In the genomic region with DNA sequence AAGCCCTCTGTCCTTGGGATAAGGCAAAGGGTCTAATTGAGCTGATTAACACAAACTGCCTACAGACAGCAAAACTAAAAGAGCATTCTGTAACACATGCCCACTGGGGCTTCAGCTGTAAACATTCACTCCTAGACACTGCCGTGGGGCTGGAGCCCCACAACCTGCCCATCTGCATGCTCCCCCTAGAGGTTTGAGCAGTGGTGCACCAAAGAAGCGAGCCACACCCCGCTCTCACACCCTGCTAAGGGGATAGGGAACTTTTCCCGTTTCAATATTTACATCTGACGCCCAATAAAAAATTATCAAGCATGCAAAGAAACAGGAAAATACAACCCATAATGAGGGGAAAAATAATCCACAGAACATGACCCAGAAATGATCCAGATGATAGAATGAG, we compare ENCODE assay signal across 9 cellular contexts. TPM values are rescaled to one million over a fixed set of nuclear protein-coding genes. Genes with fewer than 3 reads are reported as not detected.
DNase-seq lines count a peak whose midpoint lies in the region; ATAC-seq and TF ChIP-seq lines count a peak whose summit lies in the region.
"Had no signal": no experiment of that assay in that cellular context is flagged by ENCODE, and none has a peak within 500 bp of the region (broad histone marks: within the 10 kb centered on the region; RNA-seq: fewer than 3 reads in every experiment).

No MANE protein-coding gene starts in this region.

- TF ChIP-seq POLR2A in gastroesophageal sphincter (IDR thresholded peaks at IDR 0.05): no peak

- TF ChIP-seq EP300 in gastroesophageal sphincter (IDR thresholded peaks at IDR 0.05): no peak

- ATAC-seq in GM19455 (IDR thresholded peaks at IDR 0.05; ENCODE audit: unreplicated experiment) (no peak), gastroesophageal sphincter (no peak)
- ATAC-seq: left ventricle myocardium superior had no signal

- CTCF ChIA-PET in PC-9 (lab: Charles Lee): interaction anchor here (0.7 to 1.7 kb wide), 3 partner anchors 164 to 1532 kb away, joined by 3 to 6 read pairs (median 5); no protein-coding TSS in a partner anchor

- no TSS peak for BruUV-seq in PC-9 (replicated peaks; lab: Mats Ljungman, UMichigan)

- peak; percentile 48 for TF ChIP-seq CTCF in AG09309 (IDR thresholded peaks at IDR 0.05; ENCODE audit: control insufficient read depth, insufficient read depth, low read depth, low read length, missing control alignments)
- TF ChIP-seq CTCF in PC-9 (conservative IDR thresholded peaks at IDR 0.05): 0 out of 2 replicates have a peak, but pooled peaks have one; percentile 32
- peak; percentile 40 for TF ChIP-seq CTCF in epithelial cell of proximal tubule (conservative IDR thresholded peaks at IDR 0.05; ENCODE audit: low read depth, low read length)
- TF ChIP-seq CTCF in gastroesophageal sphincter (IDR thresholded peaks at IDR 0.05): no peak

- POLR2A ChIA-PET in PC-9 (lab: Charles Lee; ENCODE audit: unreplicated experiment): no interaction called here

- H3K27me3 ChIP-seq in PC-9 (ENCODE audit: insufficient read depth, low read depth): no peaks in the 10 kb centered on the region
- no peaks in the 10 kb centered on the region for H3K27me3 ChIP-seq in gastroesophageal sphincter

- no peak overlapping the region for H3K4me2 ChIP-seq in PC-9

- H3K27ac ChIP-seq in PC-9: no peak overlapping the region
- no peak overlapping the region for H3K27ac ChIP-seq in gastroesophageal sphincter

- H3K4me3 ChIP-seq in AG09309 (ENCODE audit: control insufficient read depth, low read depth, low read length) (no peak overlapping the region), PC-9 (no peak overlapping the region), epithelial cell of proximal tubule (ENCODE audit: low read depth, low read length) (no peak overlapping the region), gastroesophageal sphincter (no peak overlapping the region)

- H3K79me2 ChIP-seq in PC-9 (ENCODE audit: low read depth): no peaks in the 10 kb centered on the region

- intact Hi-C loops in PC-9 (cut with micrococcal nuclease; ENCODE audit: unreplicated experiment): no loop called here

- H3K9me2 ChIP-seq in PC-9 (ENCODE audit: insufficient read depth): no peaks in the 10 kb centered on the region

- no peak overlapping the region for H2AFZ ChIP-seq in PC-9

- no peaks in the 10 kb centered on the region for H3F3A ChIP-seq in PC-9 (ENCODE audit: insufficient read depth, low read depth)

- DNase-seq in AG09309 (ENCODE audit: low read depth) (no peak), ELR (ENCODE audit: low read depth) (peak; percentile 33), PC-9 (peak in 1 of 2 experiments; percentile 10), epithelial cell of proximal tubule (ENCODE audit: low read depth) (no peak), COLO829 (ENCODE audit: low spot score) (no peak), HuH-7.5 (ENCODE audit: low spot score) (no peak)
- DNase-seq: left ventricle myocardium superior had no signal

- H3K9me3 ChIP-seq in PC-9 (ENCODE audit: insufficient read depth, low read depth) (no peaks in the 10 kb centered on the region), gastroesophageal sphincter (no peaks in the 10 kb centered on the region)

- 12 to 30% methylated on average over 2 to 4 of the region's 5 CpGs for WGBS in gastroesophageal sphincter (ENCODE audit: low coverage in 1 of 2), 2 donors

- H4K20me1 ChIP-seq in PC-9 (ENCODE audit: insufficient read depth): no peaks in the 10 kb centered on the region

- H3K36me3 ChIP-seq in PC-9 (ENCODE audit: low read depth) (no peaks in the 10 kb centered on the region), gastroesophageal sphincter (no peaks in the 10 kb centered on the region)

- no peaks in the 10 kb centered on the region for H3K4me1 ChIP-seq in PC-9 (replicated peaks; ENCODE audit: insufficient read depth)
- no peaks in the 10 kb centered on the region for H3K4me1 ChIP-seq in gastroesophageal sphincter

RNA-seq across cellular contexts. Expression of a gene that starts 46.9 kb away (rescaled TPM):
- total RNA-seq in PC-9 (2021) (204 and 234 TPM in 2 replicates), epithelial cell of proximal tubule (99.2 and 102 TPM in 2 replicates), gastroesophageal sphincter (100 to 1,000 TPM in 3 of 4 donors, 10 to 100 TPM in 1; 75.6 to 114 (median 106) TPM)

RNA-seq across cellular contexts. Expression of a gene that starts 58.4 kb away (rescaled TPM):
- total RNA-seq in PC-9 (2021) (2.2 and 4.5 TPM in 2 replicates), epithelial cell of proximal tubule (0.07 and 0.92 TPM in 2 replicates), gastroesophageal sphincter (under 1 TPM in 2 of 4 donors, not detected in 2; 0.35 to 0.85 TPM)

RNA-seq across cellular contexts. Expression of a gene that starts 58.6 kb away (rescaled TPM):
- total RNA-seq in PC-9 (2021) (114 and 162 TPM in 2 replicates), epithelial cell of proximal tubule (40.0 and 45.1 TPM in 2 replicates), gastroesophageal sphincter (10 to 100 TPM; 28.4 to 56.0 (median 33.2) TPM)

Comparison
In these comparisons a context has a peak if more than half of its experiments do, and no peak if none do; other contexts are left out.
1. CTCF ChIP-seq: peak in AG09309 (single experiment), PC-9 (single experiment) and epithelial cell of proximal tubule (single experiment); none in gastroesophageal sphincter (0 of 4).